ENCODE assay signal across 1 cellular context in genomic region chr16:67415872-67416793, GRCh38.
TF ChIP-seq lines count a peak whose summit lies in the region.

ZDHHC1 (minus strand) TSS chr16:67416477; CDS start chr16:67407775, 8,702 bp downstream.

TF ChIP-seq in HepG2, 621 proteins besides CTCF, POLR2A, EP300 and RAD21 (continued from another document and continues in another):
- TF ChIP-seq ZNF382 (CRISPR knock-in tag; IDR thresholded peaks at IDR 0.05; ENCODE audit: borderline replicate concordance) (no peak), RCOR2 (CRISPR knock-in tag; IDR thresholded peaks at IDR 0.05) (no peak), ZKSCAN5 (CRISPR knock-in tag; IDR thresholded peaks at IDR 0.05) (no peak), ATF1 (CRISPR knock-in tag; IDR thresholded peaks at IDR 0.05) (no peak), ARNT (IDR thresholded peaks at IDR 0.05) (no peak), FLYWCH1 (CRISPR knock-in tag; IDR thresholded peaks at IDR 0.05) (no peak), UBTF (CRISPR knock-in tag; IDR thresholded peaks at IDR 0.05) (peak; percentile 95), NCOA5 (CRISPR knock-in tag; IDR thresholded peaks at IDR 0.05) (no peak), ZBTB14 (CRISPR knock-in tag; IDR thresholded peaks at IDR 0.05) (no peak), ZNF432 (CRISPR knock-in tag; IDR thresholded peaks at IDR 0.05; ENCODE audit: borderline replicate concordance) (no peak), HOMEZ (CRISPR knock-in tag; IDR thresholded peaks at IDR 0.05; ENCODE audit: low read depth) (no peak), POLR2AphosphoS5 (IDR thresholded peaks at IDR 0.05; ENCODE audit: low read depth, low read length) (no peak), RARG (CRISPR knock-in tag; IDR thresholded peaks at IDR 0.05; ENCODE audit: low read depth) (no peak), ZFYVE20 (CRISPR knock-in tag; IDR thresholded peaks at IDR 0.05; ENCODE audit: borderline replicate concordance, low read depth) (no peak), GTF3A (CRISPR knock-in tag; conservative IDR thresholded peaks at IDR 0.05) (0 out of 2 replicates have a peak, but pooled peaks have one; percentile 57), POGZ (CRISPR knock-in tag; IDR thresholded peaks at IDR 0.05) (no peak), MED8 (CRISPR knock-in tag; IDR thresholded peaks at IDR 0.05; ENCODE audit: insufficient replicate concordance) (no peak), BCL6 (CRISPR knock-in tag; IDR thresholded peaks at IDR 0.05) (no peak; the same call in none of the 2 replicates), KLF13 (CRISPR knock-in tag; IDR thresholded peaks at IDR 0.05) (0 out of 2 replicates have a peak, but pooled peaks have one; percentile 28), ZFAT (CRISPR knock-in tag; conservative IDR thresholded peaks at IDR 0.05) (no peak), SCMH1 (CRISPR knock-in tag; IDR thresholded peaks at IDR 0.05; ENCODE audit: borderline replicate concordance) (no peak), GABPA (IDR thresholded peaks at IDR 0.05; ENCODE audit: low read depth, low read length) (no peak), GABPA (CRISPR knock-in tag; IDR thresholded peaks at IDR 0.05; ENCODE audit: low read depth) (no peak), CEBPZ (IDR thresholded peaks at IDR 0.05; ENCODE audit: low read length) (no peak), ZNF251 (CRISPR knock-in tag; IDR thresholded peaks at IDR 0.05) (no peak), MBNL3 (CRISPR knock-in tag; conservative IDR thresholded peaks at IDR 0.05) (no peak), ZFY (CRISPR knock-in tag; IDR thresholded peaks at IDR 0.05) (peak; percentile 98), THYN1 (CRISPR knock-in tag; IDR thresholded peaks at IDR 0.05; ENCODE audit: borderline replicate concordance, low read depth) (no peak), ZNF407 (CRISPR knock-in tag; IDR thresholded peaks at IDR 0.05; ENCODE audit: not compliant biosample characterization) (peak; percentile 68), AKNA (CRISPR knock-in tag; IDR thresholded peaks at IDR 0.05; ENCODE audit: borderline replicate concordance) (0 out of 2 replicates have a peak, but pooled peaks have one; percentile 63), IRF1 (CRISPR knock-in tag; IDR thresholded peaks at IDR 0.05; ENCODE audit: low read depth) (no peak), NFKB2 (CRISPR knock-in tag; IDR thresholded peaks at IDR 0.05; ENCODE audit: borderline replicate concordance) (peak; percentile 86; the same call in 1 of the 2 replicates), NPAS2 (CRISPR knock-in tag; IDR thresholded peaks at IDR 0.05; ENCODE audit: borderline replicate concordance) (no peak), ZNF878 (CRISPR knock-in tag; IDR thresholded peaks at IDR 0.05) (no peak)
